ENCODE assay signal across 1 cellular context in the genomic region with DNA sequence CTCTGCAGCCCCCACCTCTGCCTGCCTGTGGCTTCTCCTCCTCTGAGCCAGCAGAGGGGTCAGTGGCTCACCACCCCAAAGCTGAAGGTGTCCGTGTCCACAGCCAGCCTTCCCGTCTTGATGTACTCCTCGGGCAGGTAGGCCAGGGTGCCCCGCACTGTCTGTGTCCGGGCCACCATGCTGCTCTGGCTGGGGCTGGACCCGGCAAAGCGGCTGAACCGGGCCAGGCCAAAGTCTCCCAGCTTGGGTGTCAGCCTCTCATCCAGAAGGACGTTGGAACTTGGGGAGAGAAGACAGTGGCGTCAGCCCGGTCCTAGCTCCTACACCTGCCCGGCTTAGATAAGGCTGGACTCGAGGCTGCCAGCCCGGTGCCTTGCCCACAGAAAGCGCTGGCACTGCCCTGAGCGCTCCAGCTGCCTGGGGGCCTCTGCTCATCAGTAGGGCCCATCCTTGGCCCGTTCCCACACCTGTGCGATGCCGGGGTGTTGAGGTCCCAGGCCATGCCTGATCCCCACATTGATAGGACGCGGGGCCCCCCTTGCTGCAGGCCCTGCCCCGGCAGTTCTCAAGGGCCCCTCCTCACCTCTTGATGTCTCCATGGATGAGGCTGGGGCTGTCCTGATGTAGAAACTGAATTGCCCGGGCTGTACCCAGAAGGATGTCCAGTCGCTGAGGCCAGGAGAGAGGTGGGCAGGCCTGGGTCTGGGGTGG.
TF ChIP-seq lines count a peak whose summit lies in the region.

No MANE protein-coding gene starts in this region.

TF ChIP-seq in GM12878, 131 proteins besides CTCF, POLR2A, EP300 and RAD21:
- TF ChIP-seq CHD4 (IDR thresholded peaks at IDR 0.05) = no peak
- no peak for TF ChIP-seq ASH2L (IDR thresholded peaks at IDR 0.05; ENCODE audit: borderline replicate concordance, low read depth)
- TF ChIP-seq, protein P1, sequence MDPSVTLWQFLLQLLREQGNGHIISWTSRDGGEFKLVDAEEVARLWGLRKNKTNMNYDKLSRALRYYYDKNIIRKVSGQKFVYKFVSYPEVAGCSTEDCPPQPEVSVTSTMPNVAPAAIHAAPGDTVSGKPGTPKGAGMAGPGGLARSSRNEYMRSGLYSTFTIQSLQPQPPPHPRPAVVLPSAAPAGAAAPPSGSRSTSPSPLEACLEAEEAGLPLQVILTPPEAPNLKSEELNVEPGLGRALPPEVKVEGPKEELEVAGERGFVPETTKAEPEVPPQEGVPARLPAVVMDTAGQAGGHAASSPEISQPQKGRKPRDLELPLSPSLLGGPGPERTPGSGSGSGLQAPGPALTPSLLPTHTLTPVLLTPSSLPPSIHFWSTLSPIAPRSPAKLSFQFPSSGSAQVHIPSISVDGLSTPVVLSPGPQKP (IDR thresholded peaks at IDR 0.05; ENCODE audit: low read depth, low read length) = no peak
- TF ChIP-seq JUNB (IDR thresholded peaks at IDR 0.05) = no peak
- TF ChIP-seq, protein P2, sequence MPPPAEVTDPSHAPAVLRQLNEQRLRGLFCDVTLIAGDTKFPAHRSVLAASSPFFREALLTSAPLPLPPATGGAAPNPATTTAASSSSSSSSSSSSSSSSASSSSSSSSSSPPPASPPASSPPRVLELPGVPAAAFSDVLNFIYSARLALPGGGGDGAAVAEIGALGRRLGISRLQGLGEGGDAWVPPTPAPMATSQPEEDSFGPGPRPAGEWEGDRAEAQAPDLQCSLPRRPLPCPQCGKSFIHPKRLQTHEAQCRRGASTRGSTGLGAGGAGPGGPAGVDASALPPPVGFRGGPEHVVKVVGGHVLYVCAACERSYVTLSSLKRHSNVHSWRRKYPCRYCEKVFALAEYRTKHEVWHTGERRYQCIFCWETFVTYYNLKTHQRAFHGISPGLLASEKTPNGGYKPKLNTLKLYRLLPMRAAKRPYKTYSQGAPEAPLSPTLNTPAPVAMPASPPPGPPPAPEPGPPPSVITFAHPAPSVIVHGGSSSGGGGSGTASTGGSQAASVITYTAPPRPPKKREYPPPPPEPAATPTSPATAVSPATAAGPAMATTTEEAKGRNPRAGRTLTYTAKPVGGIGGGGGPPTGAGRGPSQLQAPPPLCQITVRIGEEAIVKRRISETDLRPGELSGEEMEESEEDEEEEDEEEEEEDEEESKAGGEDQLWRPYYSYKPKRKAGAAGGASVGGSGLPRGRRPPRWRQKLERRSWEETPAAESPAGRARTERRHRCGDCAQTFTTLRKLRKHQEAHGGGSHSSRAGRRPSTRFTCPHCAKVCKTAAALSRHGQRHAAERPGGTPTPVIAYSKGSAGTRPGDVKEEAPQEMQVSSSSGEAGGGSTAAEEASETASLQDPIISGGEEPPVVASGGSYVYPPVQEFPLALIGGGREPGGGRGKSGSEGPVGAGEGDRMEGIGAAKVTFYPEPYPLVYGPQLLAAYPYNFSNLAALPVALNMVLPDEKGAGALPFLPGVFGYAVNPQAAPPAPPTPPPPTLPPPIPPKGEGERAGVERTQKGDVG (CRISPR knock-in tag; IDR thresholded peaks at IDR 0.05) = no peak
- no peak for TF ChIP-seq ZNF384 (IDR thresholded peaks at IDR 0.05; ENCODE audit: borderline replicate concordance, low read depth, low read length)
